In the genomic region with DNA sequence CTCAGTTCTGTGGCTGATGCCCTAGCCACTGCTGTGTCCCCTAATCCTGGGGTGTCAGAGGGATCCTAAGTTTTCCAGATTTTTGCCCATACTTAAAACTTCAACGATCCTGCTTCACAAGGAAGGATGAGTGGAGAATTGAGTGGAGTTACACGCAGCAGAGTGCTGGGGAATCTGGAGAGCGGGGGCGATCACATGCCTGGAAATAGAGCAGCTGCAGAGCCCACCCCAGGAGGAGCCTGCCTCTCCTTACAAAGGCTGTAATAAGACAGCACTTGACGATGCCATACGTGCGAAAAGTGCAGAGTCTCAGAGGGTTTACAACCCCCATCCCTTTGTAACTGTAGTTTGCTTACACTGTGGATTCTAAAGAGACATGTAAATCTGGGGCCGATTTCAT, we compare ENCODE assay signal across 14 cellular contexts.
"Had no signal": no experiment of that assay in that cellular context is flagged by ENCODE, and none has a peak within 500 bp of the region (broad histone marks: within the 10 kb centered on the region; RNA-seq: fewer than 3 reads in every experiment).

No MANE protein-coding gene starts in this region.

- ATAC-seq: left cardiac atrium, natural killer cell had no signal

- H3K4me3 Mint-ChIP-seq: activated naive CD8-positive, alpha-beta T cell; natural killer cell had no signal

- H3K27me3 Mint-ChIP-seq: activated naive CD8-positive, alpha-beta T cell had no signal

- H3K36me3 ChIP-seq: ovary had no signal

- H3K4me1 ChIP-seq: sigmoid colon, tibial artery had no signal

- H3K27ac ChIP-seq: cardiac muscle cell, ovary, sigmoid colon, tibial artery had no signal

- H3K9me3 Mint-ChIP-seq: natural killer cell had no signal

- H3K4me1 Mint-ChIP-seq: natural killer cell had no signal

- DNase-seq: activated CD4-positive, alpha-beta T cell treated with anti-CD3 and anti-CD28 coated beads, Interleukin-2, amount 50 U/mL, for 48 hours; activated T-cell treated with anti-CD3 and anti-CD28 coated beads for 4 hours; hippocampal formation; left cardiac atrium; natural killer cell; ovary; sigmoid colon; stimulated activated CD4-positive, alpha-beta T cell treated with anti-CD3 and anti-CD28 coated beads, Interleukin-4, amount 100 ng/mL, for 24 hours; stimulated activated naive CD4-positive, alpha-beta T cell; T-helper 2 cell; tibial artery had no signal

- H3K9me3 ChIP-seq: ovary, sigmoid colon, tibial artery had no signal

- H3K27me3 ChIP-seq: cardiac muscle cell, dorsolateral prefrontal cortex, ovary, sigmoid colon, tibial artery had no signal

- H3K27ac Mint-ChIP-seq: activated naive CD8-positive, alpha-beta T cell had no signal

- H3K4me3 ChIP-seq: cardiac muscle cell, dorsolateral prefrontal cortex, ovary, sigmoid colon, tibial artery had no signal

- H3K36me3 Mint-ChIP-seq: activated naive CD8-positive, alpha-beta T cell had no signal
